ENCODE assay signal across 3 cellular contexts in the genomic region with DNA sequence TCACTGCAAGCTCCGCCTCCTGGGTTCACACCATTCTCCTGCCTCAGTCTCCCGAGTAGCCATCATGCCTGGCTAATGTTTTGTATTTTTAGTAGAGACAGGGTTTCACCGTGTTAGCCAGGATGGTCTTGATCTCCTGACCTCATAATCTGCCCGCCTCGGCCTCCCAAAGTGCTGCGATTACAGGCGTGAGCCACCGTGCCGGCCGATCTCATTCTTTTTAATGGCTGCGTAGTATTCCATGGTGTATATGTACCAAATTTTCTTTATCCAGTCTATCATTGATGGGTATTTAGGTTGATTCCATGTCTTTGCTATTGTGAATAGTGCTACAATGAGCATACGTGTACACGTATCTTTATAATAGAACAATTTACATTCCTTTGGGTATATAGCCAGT. TPM values are rescaled to one million over a fixed set of nuclear protein-coding genes. Genes with fewer than 3 reads are reported as not detected.
"Had no signal": no experiment of that assay in that cellular context is flagged by ENCODE, and none has a peak within 500 bp of the region (broad histone marks: within the 10 kb centered on the region; RNA-seq: fewer than 3 reads in every experiment).

No MANE protein-coding gene starts in this region.

RNA-seq across cellular contexts. Expression of a gene that starts 7.4 kb away (rescaled TPM):
- total RNA-seq: M059J, PC-3, SJCRH30 had no signal

RNA-seq across cellular contexts. Expression of a gene that starts 36.7 kb away (rescaled TPM):
- total RNA-seq: M059J, PC-3, SJCRH30 had no signal

RNA-seq across cellular contexts. Expression of a gene that starts 40.1 kb away (rescaled TPM):
- total RNA-seq: PC-3, SJCRH30 had no signal
